Comparison of ENCODE assay signal across 8 cellular contexts in genomic region chr7:16753932-16754571, GRCh38. TPM values are rescaled to one million over a fixed set of nuclear protein-coding genes. Genes with fewer than 3 reads are reported as not detected.
A peak's percentile ranks its signal among the peaks of the same experiment; 100 is the strongest.
DNase-seq lines count a peak whose midpoint lies in the region; ATAC-seq lines count a peak whose summit lies in the region.

No MANE protein-coding gene starts in this region.

- ATAC-seq in activated CD4-positive, alpha-beta T cell treated with anti-CD3 and anti-CD28 coated beads for 36 hours = no peak
- ATAC-seq in HG03139 (IDR thresholded peaks at IDR 0.05; ENCODE audit: unreplicated experiment) (peak; percentile 11), HG02610 (IDR thresholded peaks at IDR 0.05; ENCODE audit: unreplicated experiment) (no peak)
- ATAC-seq in stimulated activated naive B cell treated with anti-CD40 and anti-IgM and Interleukin-4, amounts not matched to agents 10 μg/mL and 1 μg/mL and 100 μg/mL, for 72 hours (replicated peaks) = peak; percentile 48 to 54

- CTCF ChIA-PET in activated CD4-positive, alpha-beta T cell treated with anti-CD3 and anti-CD28 coated beads for 36 hours (lab: Charles Lee) = no interaction called here

- peaks cover 27% of the 10 kb centered on the region for H3K27me3 Mint-ChIP-seq in activated CD4-positive, alpha-beta T cell treated with anti-CD3 and anti-CD28 coated beads for 36 hours
- no peaks in the 10 kb centered on the region for H3K27me3 Mint-ChIP-seq in stimulated activated naive B cell treated with anti-CD40 and anti-IgM and Interleukin-4, amounts not matched to agents 10 μg/mL and 1 μg/mL and 100 μg/mL, for 72 hours

- H3K9me3 Mint-ChIP-seq in activated CD4-positive, alpha-beta T cell treated with anti-CD3 and anti-CD28 coated beads for 36 hours (ENCODE audit: low read depth) = no peaks in the 10 kb centered on the region
- H3K9me3 Mint-ChIP-seq in stimulated activated naive B cell treated with anti-CD40 and anti-IgM and Interleukin-4, amounts not matched to agents 10 μg/mL and 1 μg/mL and 100 μg/mL, for 72 hours = peaks cover under 1 to 1% of the 10 kb centered on the region in 2 donors

- intact Hi-C loops in activated CD4-positive, alpha-beta T cell treated with anti-CD3 and anti-CD28 coated beads for 36 hours (cut with DNase I, micrococcal nuclease) = loop anchor here in 1 of 2 experiments (1.0 to 2.0 kb wide), 2 partner anchors 41 to 109 kb away; partner anchors contain the start of gene ANKMY2

- H3K4me1 Mint-ChIP-seq in activated CD4-positive, alpha-beta T cell treated with anti-CD3 and anti-CD28 coated beads for 36 hours = peaks cover 12% of the 10 kb centered on the region
- peaks cover 26 to 35% of the 10 kb centered on the region in 2 donors for H3K4me1 Mint-ChIP-seq in stimulated activated naive B cell treated with anti-CD40 and anti-IgM and Interleukin-4, amounts not matched to agents 10 μg/mL and 1 μg/mL and 100 μg/mL, for 72 hours

- POLR2A ChIA-PET in activated CD4-positive, alpha-beta T cell treated with anti-CD3 and anti-CD28 coated beads for 36 hours (lab: Charles Lee) = no interaction called here

- H3K27ac Mint-ChIP-seq in activated CD4-positive, alpha-beta T cell treated with anti-CD3 and anti-CD28 coated beads for 36 hours = no peak overlapping the region
- H3K27ac Mint-ChIP-seq in stimulated activated naive B cell treated with anti-CD40 and anti-IgM and Interleukin-4, amounts not matched to agents 10 μg/mL and 1 μg/mL and 100 μg/mL, for 72 hours = peak overlapping the region; percentile 93

- H3K27ac ChIP-seq in caudate nucleus (ENCODE audit: low read depth, low read length) = peak overlapping the region; percentile 54

- no peaks in the 10 kb centered on the region for H3K36me3 Mint-ChIP-seq in activated CD4-positive, alpha-beta T cell treated with anti-CD3 and anti-CD28 coated beads for 36 hours (ENCODE audit: low read depth)
- peaks cover under 1 to 6% of the 10 kb centered on the region in 2 donors for H3K36me3 Mint-ChIP-seq in stimulated activated naive B cell treated with anti-CD40 and anti-IgM and Interleukin-4, amounts not matched to agents 10 μg/mL and 1 μg/mL and 100 μg/mL, for 72 hours

- peak; percentile 35 for DNase-seq in activated CD4-positive, alpha-beta T cell treated with anti-CD3 and anti-CD28 coated beads for 36 hours
- no peak for DNase-seq in activated CD4-positive, alpha-beta T cell treated with anti-CD3 and anti-CD28 coated beads for 1 hour
- DNase-seq in RPMI7951 (ENCODE audit: low read depth) (peak; percentile 26), caudate nucleus (lab: John Stamatoyannopoulos, UW) (peak in 27 of 61 donors; percentile 6 to 69 (median 43)), kidney tubule cell (ENCODE audit: low spot score) (peak; percentile 35)
- peak; percentile 23 for DNase-seq in stimulated activated naive B cell treated with anti-CD40 and anti-IgM and Interleukin-4, amounts not matched to agents 10 μg/mL and 1 μg/mL and 100 μg/mL, for 72 hours

- H3K4me3 Mint-ChIP-seq in activated CD4-positive, alpha-beta T cell treated with anti-CD3 and anti-CD28 coated beads for 36 hours = peak overlapping the region; percentile 71
- H3K4me3 Mint-ChIP-seq in stimulated activated naive B cell treated with anti-CD40 and anti-IgM and Interleukin-4, amounts not matched to agents 10 μg/mL and 1 μg/mL and 100 μg/mL, for 72 hours = peak overlapping the region; percentile 92 to 98

RNA-seq across cellular contexts. Expression of gene TSPAN13, which starts 0.5 kb away (rescaled TPM):
- under 1 TPM; 0.47 to 0.64 TPM for total RNA-seq in activated CD4-positive, alpha-beta T cell treated with anti-CD3 and anti-CD28 coated beads for 36 hours
- 4.4 and 5.5 TPM in 2 replicates for total RNA-seq in RPMI7951 (2014; rRNA removed; shearing (Covaris generic))

RNA-seq across cellular contexts. Expression of gene AGR2, which starts 50.7 kb away (rescaled TPM):
- not detected for total RNA-seq in activated CD4-positive, alpha-beta T cell treated with anti-CD3 and anti-CD28 coated beads for 36 hours
- not detected in 2 replicates for total RNA-seq in RPMI7951 (2014; rRNA removed; shearing (Covaris generic))

Comparison
In these comparisons a context has a peak if more than half of its experiments do, and no peak if none do; other contexts are left out.
1. ATAC-seq: peak in HG03139 (single experiment) and stimulated activated naive B cell treated with anti-CD40 and anti-IgM and Interleukin-4, amounts not matched to agents 10 μg/mL and 1 μg/mL and 100 μg/mL, for 72 hours (2 of 2); none in activated CD4-positive, alpha-beta T cell treated with anti-CD3 and anti-CD28 coated beads for 36 hours (single experiment) and HG02610 (single experiment).